Comparison of ENCODE assay signal across 8 cellular contexts in the genomic region with DNA sequence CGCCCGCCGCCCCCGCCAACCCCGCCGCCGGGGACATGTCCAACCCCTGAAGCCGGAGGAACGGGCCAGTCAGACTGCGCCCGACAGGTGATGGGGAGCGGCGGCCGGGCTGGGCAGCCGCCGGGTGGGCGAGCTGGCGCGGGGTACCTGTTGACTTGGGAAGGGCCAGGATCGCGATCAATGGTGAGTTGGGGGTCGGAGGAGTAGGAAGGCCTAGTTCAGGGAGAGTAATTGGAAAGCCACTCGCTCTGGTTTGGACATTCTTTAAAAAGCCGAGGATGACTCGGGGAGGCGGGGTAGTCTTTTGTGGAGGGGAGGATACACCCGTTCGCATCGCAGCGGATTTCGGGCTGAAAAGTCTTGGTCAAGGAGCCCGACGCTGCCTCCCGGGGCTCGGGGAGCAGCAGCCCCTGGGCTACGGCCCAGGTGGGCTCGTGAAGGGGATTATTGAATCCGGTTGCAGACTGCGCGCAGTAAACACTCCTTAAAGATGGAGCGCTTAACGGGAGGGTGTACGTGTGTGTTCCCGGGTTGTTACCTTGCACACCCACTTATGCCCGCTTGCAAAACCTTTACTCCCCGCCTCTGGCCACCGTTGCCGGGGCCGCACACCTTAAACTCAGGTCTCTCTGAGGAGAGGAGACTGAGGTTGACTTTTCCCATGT.
DNase-seq lines count a peak whose midpoint lies in the region; ATAC-seq and TF ChIP-seq lines count a peak whose summit lies in the region.

No MANE protein-coding gene starts in this region.

- CTCF ChIA-PET in T-cell (lab: Charles Lee), result no interaction called here

- intact Hi-C loops in left lung (cut with DNase I), result no loop called here

- H3K4me1 ChIP-seq in left lung, result peaks cover 0 to 20% of the 10 kb centered on the region in 2 donors

- H3K9me3 Mint-ChIP-seq in T-cell, result no peaks in the 10 kb centered on the region

- TF ChIP-seq CTCF in choroid plexus epithelial cell (conservative IDR thresholded peaks at IDR 0.05; ENCODE audit: low read depth, low read length) (no peak), left lung (IDR thresholded peaks at IDR 0.05) (no peak)

- ATAC-seq in HG03159 (IDR thresholded peaks at IDR 0.05; ENCODE audit: unreplicated experiment) (peak; percentile 32), T-cell (replicated peaks in 1 of 4) (peak; percentile 18 to 43 (median 28)), left lung (peak; percentile 35)

- peak overlapping the region; percentile 95 to 96 (median 96) for H3K4me3 Mint-ChIP-seq in T-cell

- H3K4me3 ChIP-seq in choroid plexus epithelial cell (ENCODE audit: low read depth, low read length) (peak overlapping the region; percentile 75), left lung (peak overlapping the region; percentile 87 to 89)

- peak overlapping the region; percentile 78 to 80 for H3K27ac Mint-ChIP-seq in T-cell

- no peaks in the 10 kb centered on the region for H3K9me3 ChIP-seq in left lung

- H3K36me3 ChIP-seq in left lung, result no peaks in the 10 kb centered on the region

- peak overlapping the region; percentile 93 to 98 for H3K27ac ChIP-seq in left lung

- no peaks in the 10 kb centered on the region for H3K27me3 Mint-ChIP-seq in T-cell

- H3K36me3 Mint-ChIP-seq in T-cell, result no peaks in the 10 kb centered on the region

- POLR2A ChIA-PET in T-cell (lab: Charles Lee), result no interaction called here

- no peaks in the 10 kb centered on the region for H3K27me3 ChIP-seq in left lung

- peaks cover 21 to 26% (median 22%) of the 10 kb centered on the region in 3 donors for H3K4me1 Mint-ChIP-seq in T-cell

- DNase-seq in NCI-H510A treated with DMSO at 0.1 percent for 48 hours (lab: John Stamatoyannopoulos, UW), result peak; percentile 28
- no peak for DNase-seq in NCI-H510A (lab: John Stamatoyannopoulos, UW)
- DNase-seq in T-cell, result peak in 15 of 34 experiments; percentile 1 to 25 (median 7)
- peak; percentile 21 for DNase-seq in choroid plexus epithelial cell (ENCODE audit: low read depth)
- no peak for DNase-seq in left lung
- DNase-seq in stimulated activated CD8-positive, alpha-beta memory T cell treated with anti-CD3 and anti-CD28 coated beads, Interleukin-4, amount 100 ng/mL, for 48 hours, result peak; percentile 40
- no peak for DNase-seq in NCI-H774 (lab: John Stamatoyannopoulos, UW)

Comparison
In these comparisons a context has a peak if more than half of its experiments do, and no peak if none do; other contexts are left out.
1. DNase-seq: peak in NCI-H510A treated with DMSO at 0.1 percent for 48 hours (single experiment), choroid plexus epithelial cell (single experiment) and stimulated activated CD8-positive, alpha-beta memory T cell treated with anti-CD3 and anti-CD28 coated beads, Interleukin-4, amount 100 ng/mL, for 48 hours (single experiment); none in NCI-H510A (single experiment), left lung (0 of 2) and NCI-H774 (single experiment).
2. Peak in every context shown above with its lines, with median percentiles within 50 percentile points of each other: ATAC-seq.